Comparison of ENCODE assay signal across 17 cellular contexts in the genomic region with DNA sequence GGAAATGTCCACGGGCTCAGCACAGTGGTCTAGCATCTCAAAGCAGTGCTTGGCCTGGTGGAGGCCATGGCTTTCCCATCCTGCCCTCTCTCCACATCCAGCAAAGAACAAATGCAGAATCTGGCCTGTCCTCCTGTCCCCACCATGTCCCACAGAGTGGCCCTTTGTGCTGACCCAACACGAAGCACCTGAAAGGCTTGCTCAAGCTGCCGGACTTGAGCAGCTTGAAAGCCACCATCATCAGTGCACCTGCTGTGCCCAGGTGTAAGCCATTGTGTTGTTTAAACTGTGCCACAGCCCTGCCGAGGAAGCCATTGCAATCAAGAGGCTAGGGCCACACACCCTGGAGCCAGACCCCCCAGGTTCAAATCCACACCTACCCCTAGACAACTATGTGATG.
DNase-seq lines count a peak whose midpoint lies in the region; ATAC-seq, FAIRE-seq and TF ChIP-seq lines count a peak whose summit lies in the region.
"Had no signal": no experiment of that assay in that cellular context is flagged by ENCODE, and none has a peak within 500 bp of the region (broad histone marks: within the 10 kb centered on the region; RNA-seq: fewer than 3 reads in every experiment).

No MANE protein-coding gene starts in this region.

- H3K36me3 Mint-ChIP-seq in activated CD4-positive, alpha-beta T cell treated with anti-CD3 and anti-CD28 coated beads for 36 hours (ENCODE audit: low read depth), result peaks cover 16% of the 10 kb centered on the region
- H3K36me3 Mint-ChIP-seq in CD8-positive, alpha-beta T cell, result peaks cover 13% of the 10 kb centered on the region
- peaks cover 14% of the 10 kb centered on the region for H3K36me3 Mint-ChIP-seq in T-cell

- DNase-seq in activated CD4-positive, alpha-beta T cell treated with anti-CD3 and anti-CD28 coated beads for 36 hours, result no peak
- no peak for DNase-seq in activated CD4-positive, alpha-beta T cell treated with anti-CD3 and anti-CD28 coated beads, Interleukin-2, amount 50 U/mL, for 4 hours
- DNase-seq in CD8-positive, alpha-beta T cell, result no peak
- no peak for DNase-seq in T-cell
- DNase-seq in endothelial cell of umbilical vein (ENCODE audit: low read depth, low spot score), result no peak
- DNase-seq in colonic mucosa, result no peak
- DNase-seq in adrenal gland, result no peak
- no peak for DNase-seq in mucosa of descending colon
- DNase-seq: HCEC 1CT, KG1, kidney, NCI-H1105 treated with DMSO at 0.1 percent for 48 hours, NCI-H2227 treated with DMSO at 0.1 percent for 48 hours, SHP77 had no signal

- 82 to 96% (median 95%) methylated on average over 2 to 4 of the region's 4 CpGs for WGBS in adrenal gland, 4 donors

- H3K4me1 ChIP-seq in CD8-positive, alpha-beta T cell (ENCODE audit: insufficient read depth, low read length), result peaks cover 36% of the 10 kb centered on the region
- H3K4me1 ChIP-seq in endothelial cell of umbilical vein (ENCODE audit: control insufficient read depth, extremely low read depth, insufficient read depth, low read length) (peaks cover 36% of the 10 kb centered on the region), colonic mucosa (no peaks in the 10 kb centered on the region), adrenal gland (replicated peaks in 1 of 2) (peaks cover 0 to 13% of the 10 kb centered on the region in 2 donors), mucosa of descending colon (ENCODE audit: low read depth) (no peaks in the 10 kb centered on the region)

- H3K27ac ChIP-seq in CD8-positive, alpha-beta T cell (ENCODE audit: low read depth, low read length), result peak overlapping the region; percentile 24
- H3K27ac ChIP-seq in endothelial cell of umbilical vein (ENCODE audit: insufficient read depth, low read depth, low read length), result peak overlapping the region; percentile 33
- H3K27ac ChIP-seq in colonic mucosa, result no peak overlapping the region
- H3K27ac ChIP-seq in adrenal gland, result no peak overlapping the region

- no peaks in the 10 kb centered on the region for H3K9me1 ChIP-seq in endothelial cell of umbilical vein (replicated peaks; ENCODE audit: control insufficient read depth, extremely low read depth, insufficient read depth, low read length)

- no peak for TF ChIP-seq CTCF in CD8-positive, alpha-beta T cell (IDR thresholded peaks at IDR 0.05)
- TF ChIP-seq CTCF in endothelial cell of umbilical vein (IDR thresholded peaks at IDR 0.05; ENCODE audit: extremely low read depth in 1 of 2, insufficient read depth in 1 of 2, low read depth in 1 of 2, low read length in 2 of 2) (no peak), colonic mucosa (IDR thresholded peaks at IDR 0.05) (no peak), adrenal gland (IDR thresholded peaks at IDR 0.05) (no peak), mucosa of descending colon (IDR thresholded peaks at IDR 0.05) (no peak)

- peaks cover 48% of the 10 kb centered on the region for H3K4me1 Mint-ChIP-seq in activated CD4-positive, alpha-beta T cell treated with anti-CD3 and anti-CD28 coated beads for 36 hours
- H3K4me1 Mint-ChIP-seq in CD8-positive, alpha-beta T cell (ENCODE audit: low read depth), result peaks cover 42% of the 10 kb centered on the region
- H3K4me1 Mint-ChIP-seq in T-cell, result peaks cover 37 to 45% (median 41%) of the 10 kb centered on the region in 3 donors

- H3K4me3 Mint-ChIP-seq in activated CD4-positive, alpha-beta T cell treated with anti-CD3 and anti-CD28 coated beads for 36 hours, result peak overlapping the region; percentile 14
- peak overlapping the region; percentile 70 for H3K4me3 Mint-ChIP-seq in CD8-positive, alpha-beta T cell
- peak overlapping the region in 1 of 3 donors; percentile 85 for H3K4me3 Mint-ChIP-seq in T-cell
- H3K4me3 Mint-ChIP-seq: type B pancreatic cell had no signal

- POLR2A ChIA-PET in activated CD4-positive, alpha-beta T cell treated with anti-CD3 and anti-CD28 coated beads for 36 hours (lab: Charles Lee), result interaction anchor here (1.3 kb wide), 1 partner anchor 84 kb away, joined by 6 read pairs; no protein-coding TSS in a partner anchor
- POLR2A ChIA-PET in CD8-positive, alpha-beta T cell (lab: Charles Lee), result interaction anchor here (2.2 kb wide), 1 partner anchor 115 kb away, joined by 9 read pairs; the partner anchor contains the start of gene SOCS1
- POLR2A ChIA-PET in T-cell (lab: Charles Lee) (interaction anchor here in 1 of 2 donors (0.7 kb wide), 1 partner anchor 22 kb away, joined by 3 read pairs; no protein-coding TSS in a partner anchor), endothelial cell of umbilical vein (lab: Charles Lee) (interaction anchor here (0.6 kb wide), 1 partner anchor 19 kb away, joined by 10 read pairs; no protein-coding TSS in a partner anchor)

- dilution Hi-C loops in endothelial cell of umbilical vein (cut with MboI; ENCODE audit: extremely low pct_ligation_motif_present, low sequenced_read_pairs), result no loop called here

- no peak overlapping the region for H2AFZ ChIP-seq in endothelial cell of umbilical vein (ENCODE audit: low read depth, low read length)

- H3K27ac Mint-ChIP-seq in activated CD4-positive, alpha-beta T cell treated with anti-CD3 and anti-CD28 coated beads for 36 hours, result peak overlapping the region; percentile 84
- H3K27ac Mint-ChIP-seq in CD8-positive, alpha-beta T cell, result no peak overlapping the region
- H3K27ac Mint-ChIP-seq in T-cell, result peak overlapping the region; percentile 28 to 80
- H3K27ac Mint-ChIP-seq: type B pancreatic cell had no signal

- intact Hi-C loops in activated CD4-positive, alpha-beta T cell treated with anti-CD3 and anti-CD28 coated beads for 36 hours (cut with DNase I, micrococcal nuclease), result loop anchor here in 1 of 2 experiments (2.0 kb wide), 1 partner anchor 26 kb away; no protein-coding TSS in a partner anchor
- intact Hi-C loops in CD8-positive, alpha-beta T cell (cut with DNase I, micrococcal nuclease), result no loop called here
- intact Hi-C loops in endothelial cell of umbilical vein (cut with micrococcal nuclease) (no loop called here), colonic mucosa (cut with DNase I) (no loop called here), adrenal gland (cut with DNase I) (no loop called here), mucosa of descending colon (cut with DNase I, micrococcal nuclease) (no loop called here)

- no peaks in the 10 kb centered on the region for H3K9me3 Mint-ChIP-seq in activated CD4-positive, alpha-beta T cell treated with anti-CD3 and anti-CD28 coated beads for 36 hours (ENCODE audit: low read depth)
- no peaks in the 10 kb centered on the region for H3K9me3 Mint-ChIP-seq in CD8-positive, alpha-beta T cell
- no peaks in the 10 kb centered on the region for H3K9me3 Mint-ChIP-seq in T-cell
- H3K9me3 Mint-ChIP-seq: type B pancreatic cell had no signal

- no peaks in the 10 kb centered on the region for H3K27me3 Mint-ChIP-seq in activated CD4-positive, alpha-beta T cell treated with anti-CD3 and anti-CD28 coated beads for 36 hours
- no peaks in the 10 kb centered on the region for H3K27me3 Mint-ChIP-seq in CD8-positive, alpha-beta T cell (ENCODE audit: low read depth)
- H3K27me3 Mint-ChIP-seq in T-cell, result no peaks in the 10 kb centered on the region
- H3K27me3 Mint-ChIP-seq: type B pancreatic cell had no signal

- H3K4me2 ChIP-seq in endothelial cell of umbilical vein (ENCODE audit: insufficient read depth, low read length), result peak overlapping the region; percentile 10

- H3K9ac ChIP-seq in endothelial cell of umbilical vein (replicated peaks; ENCODE audit: extremely low read depth, insufficient read depth, low read length) (no peak overlapping the region), colonic mucosa (ENCODE audit: low read depth in 2 of 2, low read length in 2 of 2) (no peak overlapping the region)

- no peaks in the 10 kb centered on the region for H3K79me2 ChIP-seq in endothelial cell of umbilical vein (ENCODE audit: control insufficient read depth, insufficient read depth, low read length)

- H3K4me3 ChIP-seq in CD8-positive, alpha-beta T cell (ENCODE audit: low read depth, low read length), result peak overlapping the region; percentile 25
- H3K4me3 ChIP-seq in endothelial cell of umbilical vein (replicated peaks in 1 of 3; ENCODE audit: insufficient read depth in 1 of 3, low read depth in 1 of 3, low read length in 3 of 3) (no peak overlapping the region), colonic mucosa (no peak overlapping the region), adrenal gland (no peak overlapping the region), mucosa of descending colon (no peak overlapping the region)
- H3K4me3 ChIP-seq: GM12878 had no signal

- FAIRE-seq in endothelial cell of umbilical vein (lab: Jason Lieb, UNC), result no peak
- FAIRE-seq: bronchial epithelial cell, GM12878, kidney had no signal

- H3K36me3 ChIP-seq in CD8-positive, alpha-beta T cell (ENCODE audit: insufficient read depth, low read length), result no peaks in the 10 kb centered on the region
- no peaks in the 10 kb centered on the region for H3K36me3 ChIP-seq in endothelial cell of umbilical vein (ENCODE audit: control insufficient read depth in 2 of 2, extremely low read depth in 1 of 2, insufficient read depth in 2 of 2, low read length in 2 of 2)
- H3K36me3 ChIP-seq in colonic mucosa, result no peaks in the 10 kb centered on the region
- no peaks in the 10 kb centered on the region for H3K36me3 ChIP-seq in adrenal gland (replicated peaks in 1 of 2)
- no peaks in the 10 kb centered on the region for H3K36me3 ChIP-seq in mucosa of descending colon (ENCODE audit: low read depth)

- H3K9me3 ChIP-seq in CD8-positive, alpha-beta T cell (ENCODE audit: low read length), result no peaks in the 10 kb centered on the region
- H3K9me3 ChIP-seq in endothelial cell of umbilical vein (replicated peaks; ENCODE audit: control insufficient read depth, insufficient read depth, low read length) (no peaks in the 10 kb centered on the region), colonic mucosa (no peaks in the 10 kb centered on the region), adrenal gland (replicated peaks in 1 of 3) (no peaks in the 10 kb centered on the region), mucosa of descending colon (no peaks in the 10 kb centered on the region)

- CTCF ChIA-PET in activated CD4-positive, alpha-beta T cell treated with anti-CD3 and anti-CD28 coated beads for 36 hours (lab: Charles Lee), result interaction anchor here (0.6 to 1.8 kb wide), 7 partner anchors 11 to 724 kb away, joined by 3 to 5 read pairs (median 4); no protein-coding TSS in a partner anchor
- CTCF ChIA-PET in CD8-positive, alpha-beta T cell (lab: Charles Lee), result no interaction called here
- CTCF ChIA-PET in T-cell (lab: Charles Lee) (no interaction called here), endothelial cell of umbilical vein (lab: Charles Lee) (interaction anchor here (0.8 to 1.0 kb wide), 2 partner anchors 169 to 176 kb away, joined by 3 read pairs; no protein-coding TSS in a partner anchor)

- TF ChIP-seq POLR2A in endothelial cell of umbilical vein (IDR thresholded peaks at IDR 0.05; ENCODE audit: low read depth, low read length) (no peak), adrenal gland (IDR thresholded peaks at IDR 0.05) (no peak)

- no peak for ATAC-seq in activated CD4-positive, alpha-beta T cell treated with anti-CD3 and anti-CD28 coated beads for 36 hours
- no peak for ATAC-seq in CD8-positive, alpha-beta T cell
- ATAC-seq in T-cell (replicated peaks in 1 of 4), result peak in 2 of 4 experiments; percentile 11 to 13
- ATAC-seq in mucosa of descending colon, result no peak
- ATAC-seq: GM12878 had no signal

- no peaks in the 10 kb centered on the region for H3K27me3 ChIP-seq in CD8-positive, alpha-beta T cell (ENCODE audit: insufficient read depth, low read length)
- H3K27me3 ChIP-seq in endothelial cell of umbilical vein (ENCODE audit: control insufficient read depth in 2 of 2, insufficient read depth in 2 of 2, low read length in 2 of 2), result no peaks in the 10 kb centered on the region
- H3K27me3 ChIP-seq in colonic mucosa, result no peaks in the 10 kb centered on the region
- no peaks in the 10 kb centered on the region for H3K27me3 ChIP-seq in adrenal gland

- no TSS peak for BruUV-seq in endothelial cell of umbilical vein (replicated peaks; lab: Mats Ljungman, UMichigan)

- H4K20me1 ChIP-seq in endothelial cell of umbilical vein (replicated peaks; ENCODE audit: control insufficient read depth, extremely low read depth, insufficient read depth, low read length), result no peaks in the 10 kb centered on the region

Comparison
In these comparisons a context has a peak if more than half of its experiments do, and no peak if none do; other contexts are left out.
1. H3K27ac ChIP-seq: peak in CD8-positive, alpha-beta T cell (single experiment) and endothelial cell of umbilical vein (single experiment); none in colonic mucosa (single experiment) and adrenal gland (0 of 5).
2. CTCF ChIA-PET loops: an anchor here in activated CD4-positive, alpha-beta T cell treated with anti-CD3 and anti-CD28 coated beads for 36 hours (0.6 to 1.8 kb wide) and endothelial cell of umbilical vein (0.8 to 1.0 kb wide); none called in CD8-positive, alpha-beta T cell and T-cell.